In the genomic region with DNA sequence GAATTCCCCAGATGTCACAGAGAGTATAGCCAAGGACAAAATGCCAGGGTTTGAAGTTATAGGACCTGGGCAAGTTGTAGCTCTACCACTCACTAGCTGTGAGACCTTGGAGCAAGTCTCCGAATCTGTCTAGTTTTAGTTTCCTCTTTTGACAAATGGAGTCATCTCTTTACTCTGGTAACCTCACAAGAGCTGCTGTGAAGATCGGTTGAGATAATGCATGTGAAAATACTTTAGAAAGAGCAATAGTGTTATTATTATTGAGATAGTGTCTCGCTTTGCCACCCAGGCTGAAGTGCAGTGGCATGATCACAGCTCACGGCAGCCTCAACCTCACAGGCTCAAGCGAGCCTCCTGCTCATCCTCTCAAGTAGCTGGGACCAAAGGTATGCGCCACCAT, we compare ENCODE assay signal across 15 cellular contexts.
"Had no signal": no experiment of that assay in that cellular context is flagged by ENCODE, and none has a peak within 500 bp of the region (broad histone marks: within the 10 kb centered on the region; RNA-seq: fewer than 3 reads in every experiment).

No MANE protein-coding gene starts in this region.

- H3K4me3 Mint-ChIP-seq: neural progenitor cell had no signal

- ATAC-seq: esophagus mucosa; naive thymus-derived CD8-positive, alpha-beta T cell had no signal

- DNase-seq: colonic mucosa; dermis blood vessel endothelial cell; effector CD4-positive, alpha-beta T cell; heart left ventricle; hippocampal formation; kidney glomerular epithelial cell; naive thymus-derived CD8-positive, alpha-beta T cell; nucleus accumbens; ovary; sigmoid colon; stimulated activated CD4-positive, alpha-beta T cell treated with anti-CD3 and anti-CD28 coated beads, Interleukin-2, amount 100 ng/mL, for 24 hours; stimulated activated naive CD4-positive, alpha-beta T cell treated with Interleukin-2 at 50 U/mL for 16 hours; trophoblast cell had no signal

- H3K36me3 Mint-ChIP-seq: naive thymus-derived CD8-positive, alpha-beta T cell; neural progenitor cell had no signal

- H3K27ac Mint-ChIP-seq: neural progenitor cell had no signal

- H3K9me3 Mint-ChIP-seq: naive thymus-derived CD8-positive, alpha-beta T cell; neural progenitor cell had no signal
